Comparison of ENCODE assay signal across 14 cellular contexts in genomic region chr2:201228912-201229290, GRCh38. TPM values are rescaled to one million over a fixed set of nuclear protein-coding genes. Genes with fewer than 3 reads are reported as not detected.
A peak's percentile ranks its signal among the peaks of the same experiment; 100 is the strongest.
DNase-seq lines count a peak whose midpoint lies in the region; ATAC-seq, FAIRE-seq and TF ChIP-seq lines count a peak whose summit lies in the region.
"Had no signal": no experiment of that assay in that cellular context is flagged by ENCODE, and none has a peak within 500 bp of the region (broad histone marks: within the 10 kb centered on the region; RNA-seq: fewer than 3 reads in every experiment).

No MANE protein-coding gene starts in this region.

- FAIRE-seq in K562 (lab: Jason Lieb, UNC), result peak; percentile 64
- FAIRE-seq: HTR-8/SVneo had no signal

- no peak overlapping the region for H2AK5ac ChIP-seq in H9 (ENCODE audit: insufficient read length, low read length)

- peaks cover 6% of the 10 kb centered on the region for H3K36me3 Mint-ChIP-seq in activated T-cell treated with anti-CD3 and anti-CD28 coated beads, Interleukin-2, amount 50 U/mL, for 24 hours (ENCODE audit: low read depth)
- no peaks in the 10 kb centered on the region for H3K36me3 Mint-ChIP-seq in progenitor cell of endocrine pancreas (ENCODE audit: insufficient read depth)
- H3K36me3 Mint-ChIP-seq in glutamatergic neuron (ENCODE audit: unreplicated experiment), result no peaks in the 10 kb centered on the region
- no peaks in the 10 kb centered on the region for H3K36me3 Mint-ChIP-seq in H9 (ENCODE audit: insufficient read depth in 1 of 3, low read depth in 3 of 3)
- H3K36me3 Mint-ChIP-seq: type B pancreatic cell had no signal

- peak overlapping the region; percentile 28 for H3K4me3 Mint-ChIP-seq in activated T-cell treated with anti-CD3 and anti-CD28 coated beads, Interleukin-2, amount 50 U/mL, for 24 hours
- H3K4me3 Mint-ChIP-seq in progenitor cell of endocrine pancreas (ENCODE audit: low read depth) (no peak overlapping the region), glutamatergic neuron (ENCODE audit: unreplicated experiment) (no peak overlapping the region), H9 (no peak overlapping the region)
- H3K4me3 Mint-ChIP-seq: type B pancreatic cell had no signal

- H2BK5ac ChIP-seq in H9 (ENCODE audit: insufficient read length, low read length), result no peak overlapping the region

- peak overlapping the region; percentile 64 for H2AFZ ChIP-seq in K562 (ENCODE audit: low read depth, low read length)
- no peak overlapping the region for H2AFZ ChIP-seq in H9 (ENCODE audit: low read length)

- 12% methylated on average over 12 of the region's 12 CpGs for WGBS in K562 (ENCODE audit: insufficient coverage, low coverage, missing lambda C conversion rate)
- WGBS in H9 (ENCODE audit: extremely low coverage, insufficient read length, low lambda C conversion rate), result no CpG with 5 or more reads among the region's 12 CpGs

- H3K36me3 ChIP-seq in K562 (ENCODE audit: control insufficient read depth, insufficient read depth, low read length), result no peaks in the 10 kb centered on the region
- H3K36me3 ChIP-seq: ovary had no signal

- DNase-seq in activated T-cell treated with anti-CD3 and anti-CD28 coated beads, Interleukin-2, amount 50 U/mL, for 24 hours, result no peak
- no peak for DNase-seq in activated T-cell treated with anti-CD3 and anti-CD28 coated beads for 4 hours
- peak; percentile 15 for DNase-seq in NB4 (ENCODE audit: low read depth)
- DNase-seq in K562 (ENCODE audit: extremely low read depth in 1 of 4, low spot score in 3 of 4), result peak in 3 of 4 experiments; percentile 13 to 44 (median 17)
- no peak for DNase-seq in progenitor cell of endocrine pancreas (ENCODE audit: low spot score, unreplicated experiment)
- no peak for DNase-seq in NCI-H1092 treated with DMSO at 0.1 percent for 48 hours (lab: John Stamatoyannopoulos, UW)
- no peak for DNase-seq in glutamatergic neuron
- no peak for DNase-seq in H9
- DNase-seq: activated CD4-positive, alpha-beta T cell treated with anti-CD3 and anti-CD28 coated beads, Interleukin-2, amount 50 U/mL, for 48 hours; NCI-H446; ovary had no signal

- no peaks in the 10 kb centered on the region for H3K9me3 Mint-ChIP-seq in activated T-cell treated with anti-CD3 and anti-CD28 coated beads, Interleukin-2, amount 50 U/mL, for 24 hours
- H3K9me3 Mint-ChIP-seq in progenitor cell of endocrine pancreas (ENCODE audit: low read depth) (no peaks in the 10 kb centered on the region), glutamatergic neuron (ENCODE audit: unreplicated experiment) (no peaks in the 10 kb centered on the region), H9 (no peaks in the 10 kb centered on the region)
- H3K9me3 Mint-ChIP-seq: type B pancreatic cell had no signal

- no peak overlapping the region for H3K14ac ChIP-seq in H9 (ENCODE audit: insufficient read depth, low read length)

- H3K56ac ChIP-seq in H9 (ENCODE audit: insufficient read length, low read depth, low read length), result no peak overlapping the region

- H3K4me1 Mint-ChIP-seq in activated T-cell treated with anti-CD3 and anti-CD28 coated beads, Interleukin-2, amount 50 U/mL, for 24 hours (ENCODE audit: low read depth), result peaks cover 45% of the 10 kb centered on the region
- H3K4me1 Mint-ChIP-seq in progenitor cell of endocrine pancreas (ENCODE audit: low read depth) (no peaks in the 10 kb centered on the region), glutamatergic neuron (ENCODE audit: low read depth, unreplicated experiment) (peaks cover 2% of the 10 kb centered on the region), H9 (peaks cover 11 to 14% of the 10 kb centered on the region in 2 experiments)

- no peak overlapping the region for H3K4me3 ChIP-seq in NB4 (ENCODE audit: low read depth, low read length)
- H3K4me3 ChIP-seq in K562, result no peak overlapping the region
- H3K4me3 ChIP-seq: ovary had no signal

- H3K27me3 ChIP-seq in K562 (ENCODE audit: control insufficient read depth in 2 of 2, insufficient read depth in 2 of 2, low read length in 2 of 2) (no peaks in the 10 kb centered on the region), H9 (ENCODE audit: insufficient read depth, low read length) (no peaks in the 10 kb centered on the region)
- H3K27me3 ChIP-seq: ovary had no signal

- H2BK20ac ChIP-seq in H9 (ENCODE audit: low read depth, low read length, poor library complexity, severe bottlenecking), result no peak overlapping the region

- intact Hi-C loops in K562 (cut with micrococcal nuclease), result no loop called here

- H4K8ac ChIP-seq in H9 (replicated peaks; ENCODE audit: insufficient read length, low read depth, low read length), result no peak overlapping the region

- TF ChIP-seq RAD21 in K562 (CRISPR knock-in tag; conservative IDR thresholded peaks at IDR 0.05 in 1 of 2, IDR thresholded peaks at IDR 0.05 in 1 of 2), result peak in 1 of 2 experiments; percentile 40; a peak in 2 of 4 replicates

- peak overlapping the region; percentile 86 for H3K27ac Mint-ChIP-seq in activated T-cell treated with anti-CD3 and anti-CD28 coated beads, Interleukin-2, amount 50 U/mL, for 24 hours
- H3K27ac Mint-ChIP-seq in progenitor cell of endocrine pancreas (peak overlapping the region; percentile 34), glutamatergic neuron (ENCODE audit: unreplicated experiment) (no peak overlapping the region), H9 (no peak overlapping the region)
- H3K27ac Mint-ChIP-seq: type B pancreatic cell had no signal

- no peaks in the 10 kb centered on the region for H3K27me3 Mint-ChIP-seq in activated T-cell treated with anti-CD3 and anti-CD28 coated beads, Interleukin-2, amount 50 U/mL, for 24 hours
- H3K27me3 Mint-ChIP-seq in progenitor cell of endocrine pancreas (peaks cover 7% of the 10 kb centered on the region), glutamatergic neuron (ENCODE audit: unreplicated experiment) (no peaks in the 10 kb centered on the region), H9 (ENCODE audit: low read depth) (peaks cover 1% of the 10 kb centered on the region)

- CTCF ChIA-PET in K562 (lab: Yijun Ruan, JAX; ENCODE audit: low intra/inter-chr PET ratio), result interaction anchor here (1.4 kb wide), 1 partner anchor 46 kb away, joined by 4 read pairs; the partner anchor contains the start of gene CASP10

- in situ Hi-C loops in K562 (cut with MboI), result loop anchor here (5.0 kb wide), 1 partner anchor 42 kb away; no protein-coding TSS in a partner anchor

- H3K4me2 ChIP-seq in K562 (ENCODE audit: insufficient read depth, low read length), result peak overlapping the region; percentile 9; the same call in 1 of the 2 replicates
- no peak overlapping the region for H3K4me2 ChIP-seq in H9 (ENCODE audit: insufficient read depth, insufficient read length, low read length)

- no peak overlapping the region for H3K18ac ChIP-seq in H9 (ENCODE audit: insufficient read length, low read depth, low read length)

- H3K9ac ChIP-seq in K562 (ENCODE audit: insufficient read depth in 1 of 2, low read depth in 2 of 2, low read length in 2 of 2) (peak overlapping the region in 1 of 2 experiments; percentile 76; a peak in 1 of 4 replicates), H9 (ENCODE audit: extremely low read depth, insufficient read length, low read length) (no peak overlapping the region)

- no peak overlapping the region for H2BK15ac ChIP-seq in H9 (ENCODE audit: low read depth, low read length)

- no peaks in the 10 kb centered on the region for H3K79me1 ChIP-seq in H9 (ENCODE audit: insufficient read depth, low read depth, low read length, poor library complexity, severe bottlenecking)

- no peak overlapping the region for H4K5ac ChIP-seq in H9 (ENCODE audit: insufficient read length, low read depth, low read length)

- TF ChIP-seq POLR2A in NB4 (IDR thresholded peaks at IDR 0.05; ENCODE audit: extremely low read depth, insufficient read length) (no peak), K562 (conservative IDR thresholded peaks at IDR 0.05) (no peak)

- POLR2A ChIA-PET in K562 (lab: Yijun Ruan, JAX), result no interaction called here

- H3T11ph ChIP-seq in H9 (ENCODE audit: low read length), result no peak overlapping the region

- H2BK12ac ChIP-seq in H9 (ENCODE audit: insufficient read length, low read depth, low read length), result no peak overlapping the region

- no peaks in the 10 kb centered on the region for H3K23me2 ChIP-seq in H9 (ENCODE audit: insufficient read length, low read depth, low read length, poor library complexity, severe bottlenecking)

- H3K79me2 ChIP-seq in K562 (ENCODE audit: control insufficient read depth, insufficient read depth, low read length) (peaks cover 6% of the 10 kb centered on the region), H9 (ENCODE audit: insufficient read depth, low read length) (no peaks in the 10 kb centered on the region)

- H3K4ac ChIP-seq in H9 (ENCODE audit: low read depth, low read length), result no peak overlapping the region

- H3K9me1 ChIP-seq in K562 (ENCODE audit: control insufficient read depth, insufficient read depth, low read length), result no peaks in the 10 kb centered on the region

- no TSS peak for BruUV-seq in K562 (replicated peaks; lab: Mats Ljungman, UMichigan)

- no peak for ATAC-seq in K562
- ATAC-seq: esophagus mucosa had no signal

- H3K9me3 ChIP-seq in K562 (replicated peaks; ENCODE audit: control insufficient read depth, insufficient read depth, low read depth, low read length) (no peaks in the 10 kb centered on the region), H9 (ENCODE audit: control insufficient read depth, low read depth, low read length) (no peaks in the 10 kb centered on the region)
- H3K9me3 ChIP-seq: ovary had no signal

- no peak overlapping the region for H4K91ac ChIP-seq in H9 (ENCODE audit: insufficient read length, low read depth, low read length)

- TF ChIP-seq EP300 in K562 (IDR thresholded peaks at IDR 0.05; ENCODE audit: low read length), result no peak

- no peak overlapping the region for H3K23ac ChIP-seq in H9 (ENCODE audit: insufficient read length, low read depth, low read length)

- H4K20me1 ChIP-seq in K562 (replicated peaks; ENCODE audit: control insufficient read depth, insufficient read depth, low read length) (no peaks in the 10 kb centered on the region), H9 (ENCODE audit: control insufficient read depth, insufficient read depth, insufficient read length) (no peaks in the 10 kb centered on the region)

- H3K27ac ChIP-seq in K562 (ENCODE audit: extremely low read depth, low read depth, low read length), result no peak overlapping the region
- no peak overlapping the region for H3K27ac ChIP-seq in H9 (ENCODE audit: insufficient read length, low read depth, low read length)
- H3K27ac ChIP-seq: ovary had no signal

- H3K4me1 ChIP-seq in K562 (replicated peaks in 1 of 2; ENCODE audit: control insufficient read depth in 2 of 2, insufficient read depth in 2 of 2, low read length in 2 of 2), result peaks cover 4 to 10% of the 10 kb centered on the region in 2 experiments; a peak in 3 of 5 replicates
- H3K4me1 ChIP-seq in H9 (ENCODE audit: insufficient read depth, low read length), result no peaks in the 10 kb centered on the region

- TF ChIP-seq CTCF in NB4 (IDR thresholded peaks at IDR 0.05; ENCODE audit: low read depth, low read length) (no peak), K562 (IDR thresholded peaks at IDR 0.05 in 2 of 3, conservative IDR thresholded peaks at IDR 0.05 in 1 of 3; ENCODE audit: insufficient read depth in 2 of 3, low read depth in 1 of 3, low read length in 3 of 3) (0 out of 6 replicates have a peak, but pooled peaks of 1 of the 3 experiments have one; percentile 5), progenitor cell of endocrine pancreas (IDR thresholded peaks at IDR 0.05; ENCODE audit: unreplicated experiment) (no peak), glutamatergic neuron (IDR thresholded peaks at IDR 0.05; ENCODE audit: partially characterized antibody, unreplicated experiment) (no peak), H9 (conservative IDR thresholded peaks at IDR 0.05) (no peak)

- no peak overlapping the region for H2BK120ac ChIP-seq in H9 (ENCODE audit: low read depth, low read length, poor library complexity, severe bottlenecking)

RNA-seq across cellular contexts. Expression of gene CASP8, which starts 31.4 kb away (rescaled TPM):
- 15.2 and 30.8 TPM in 2 replicates for total RNA-seq in K562 (2011; cell fraction: chromatin; rRNA removed; ENCODE audit: low replicate concordance)
- 10.2 and 12.5 TPM in 2 replicates for total RNA-seq in K562 (2011; cell fraction: nucleolus; rRNA removed)
- 12.8 and 16.9 TPM in 2 replicates for total RNA-seq in K562 (2011; cell fraction: nucleoplasm; rRNA removed)
- total RNA-seq in K562 (2014; rRNA removed) (20.9 and 23.2 TPM in 2 replicates), K562 (2014; rRNA removed; fragmentation: Illumina TruSeq; extraction: Trizol) (27.7 and 32.8 TPM in 2 replicates), K562 (2015; rRNA removed; fragmentation: Illumina TruSeq; extraction: Trizol) (27.7 and 31.4 TPM in 2 replicates), K562 (2021) (17.9 and 21.6 TPM in 2 replicates), progenitor cell of endocrine pancreas (2.8 and 5.0 TPM in 2 replicates), glutamatergic neuron (ENCODE audit: unreplicated experiment) (not detected), H9 (2021) (7.8 and 10.0 TPM in 2 replicates)
- polyA plus RNA-seq in K562 (2011; rRNA removed) (15.1 and 16.6 TPM in 2 replicates), K562 (2014; fragmentation: Illumina TruSeq; extraction: Trizol) (20.7 and 24.8 TPM in 2 replicates), K562 (2014; fragmentation: Nextera tagmentation; extraction: Ambion mirVana) (10 to 100 TPM; 10.2 to 19.3 TPM), K562 (2014; rRNA removed) (15.5 and 19.4 TPM in 2 replicates)
- polyA plus RNA-seq in K562 (2011; cell fraction: cytosol; rRNA removed), result 7.0 and 11.9 TPM in 2 replicates
- polyA plus RNA-seq in K562 (2011; cell fraction: nucleus; rRNA removed), result 19.5 and 20.9 TPM in 2 replicates
- 15.1 and 20.9 TPM in 2 replicates for polyA plus RNA-seq in K562 (2012)
- 22.1 and 23.8 TPM in 2 replicates for polyA minus RNA-seq in K562 (2011; rRNA and poly(A)+ RNA removed)
- polyA minus RNA-seq in K562 (2011; cell fraction: cytosol; rRNA and poly(A)+ RNA removed), result 7.6 and 10.8 TPM in 2 replicates
- 9.6 and 14.7 TPM in 2 replicates for polyA minus RNA-seq in K562 (2011; cell fraction: nucleus; rRNA and poly(A)+ RNA removed)

RNA-seq across cellular contexts. Expression of gene CASP10, which starts 46.0 kb away (rescaled TPM):
- 75.0 and 98.6 TPM in 2 replicates for total RNA-seq in K562 (2011; cell fraction: chromatin; rRNA removed; ENCODE audit: low replicate concordance)
- total RNA-seq in K562 (2011; cell fraction: nucleolus; rRNA removed), result 34.9 and 39.4 TPM in 2 replicates
- 55.7 and 65.5 TPM in 2 replicates for total RNA-seq in K562 (2011; cell fraction: nucleoplasm; rRNA removed)
- total RNA-seq in K562 (2014; rRNA removed) (10.8 TPM in 2 replicates), K562 (2014; rRNA removed; fragmentation: Illumina TruSeq; extraction: Trizol) (17.4 and 19.7 TPM in 2 replicates), K562 (2015; rRNA removed; fragmentation: Illumina TruSeq; extraction: Trizol) (10.7 and 12.6 TPM in 2 replicates), K562 (2021) (12.1 and 12.2 TPM in 2 replicates), progenitor cell of endocrine pancreas (9.0 and 9.9 TPM in 2 replicates), glutamatergic neuron (ENCODE audit: unreplicated experiment) (not detected), H9 (2021) (2.7 and 3.3 TPM in 2 replicates)
- polyA plus RNA-seq in K562 (2011; rRNA removed) (20.4 and 21.9 TPM in 2 replicates), K562 (2014; fragmentation: Illumina TruSeq; extraction: Trizol) (9.9 and 10.6 TPM in 2 replicates), K562 (2014; fragmentation: Nextera tagmentation; extraction: Ambion mirVana) (1 to 10 TPM; 7.1 to 7.2 TPM), K562 (2014; rRNA removed) (8.0 and 9.9 TPM in 2 replicates)
- 8.4 and 12.9 TPM in 2 replicates for polyA plus RNA-seq in K562 (2011; cell fraction: cytosol; rRNA removed)
- 16.1 and 18.3 TPM in 2 replicates for polyA plus RNA-seq in K562 (2011; cell fraction: nucleus; rRNA removed)
- 7.7 and 9.6 TPM in 2 replicates for polyA plus RNA-seq in K562 (2012)
- polyA minus RNA-seq in K562 (2011; rRNA and poly(A)+ RNA removed), result 34.7 TPM in 2 replicates
- 13.5 and 13.9 TPM in 2 replicates for polyA minus RNA-seq in K562 (2011; cell fraction: cytosol; rRNA and poly(A)+ RNA removed)
- polyA minus RNA-seq in K562 (2011; cell fraction: nucleus; rRNA and poly(A)+ RNA removed), result 13.9 and 32.2 TPM in 2 replicates

Comparison
In these comparisons a context has a peak if more than half of its experiments do, and no peak if none do; other contexts are left out.
1. DNase-seq: peak in NB4 (single experiment) and K562 (3 of 4); none in activated T-cell treated with anti-CD3 and anti-CD28 coated beads, Interleukin-2, amount 50 U/mL, for 24 hours (single experiment), activated T-cell treated with anti-CD3 and anti-CD28 coated beads for 4 hours (single experiment), progenitor cell of endocrine pancreas (single experiment), NCI-H1092 treated with DMSO at 0.1 percent for 48 hours (single experiment), glutamatergic neuron (single experiment) and H9 (single experiment).
2. H3K27ac Mint-ChIP-seq: peak in activated T-cell treated with anti-CD3 and anti-CD28 coated beads, Interleukin-2, amount 50 U/mL, for 24 hours (single experiment) and progenitor cell of endocrine pancreas (single experiment); none in glutamatergic neuron (single experiment) and H9 (0 of 3).